Comparison of ENCODE assay signal across 7 cellular contexts in the genomic region with DNA sequence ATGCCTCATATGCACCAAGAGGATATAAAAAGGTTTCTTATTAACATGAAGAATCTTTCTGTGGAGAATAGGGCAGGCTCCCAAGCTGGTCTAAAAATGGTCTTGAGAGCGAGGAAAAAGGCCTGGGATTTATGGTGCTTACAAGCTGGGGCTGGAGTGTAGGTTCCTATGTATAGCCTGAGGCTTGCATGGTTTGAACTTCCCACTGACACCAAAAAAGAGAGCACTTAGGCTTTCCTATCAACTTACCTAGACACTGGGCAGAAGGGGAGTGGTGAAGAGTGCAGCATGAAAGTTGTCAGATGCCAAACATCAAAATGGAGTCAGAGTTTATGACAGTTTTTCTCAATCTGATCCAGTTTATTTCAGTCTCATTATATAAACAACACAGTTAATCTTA.
"Had no signal": no experiment of that assay in that cellular context is flagged by ENCODE, and none has a peak within 500 bp of the region (broad histone marks: within the 10 kb centered on the region; RNA-seq: fewer than 3 reads in every experiment).

No MANE protein-coding gene starts in this region.

- ATAC-seq: GM23338, HCT116, HepG2 had no signal

- H3K4me1 Mint-ChIP-seq: IgD-negative memory B cell had no signal

- H3K9me3 Mint-ChIP-seq: GM23338 had no signal

- H3K27ac Mint-ChIP-seq: GM23338, HFFc6, IgD-negative memory B cell had no signal

- H3K4me3 Mint-ChIP-seq: GM23338, HFFc6, IgD-negative memory B cell had no signal

- DNase-seq: H7, HFFc6, KBM-7 had no signal

- H3K27me3 Mint-ChIP-seq: IgD-negative memory B cell had no signal
